Comparison of ENCODE assay signal across 9 cellular contexts in the genomic region with DNA sequence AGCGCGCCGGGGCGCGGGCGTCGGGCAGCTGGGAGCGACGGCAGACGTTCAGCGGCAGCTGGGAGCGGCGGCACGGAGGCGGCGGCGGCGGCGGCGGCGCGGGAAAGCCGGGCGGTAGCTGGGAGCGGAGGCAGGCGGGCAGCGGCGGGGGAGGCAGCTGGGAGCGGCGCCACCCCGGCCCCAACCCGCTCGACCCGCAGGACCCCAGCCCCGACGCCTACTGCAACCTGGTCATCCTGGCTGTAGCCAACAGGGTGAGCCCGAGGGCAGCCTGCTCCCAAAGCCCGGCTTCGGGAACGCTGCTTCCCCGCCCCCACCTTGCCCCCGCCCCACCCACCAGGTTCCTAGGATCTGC. TPM values are rescaled to one million over a fixed set of nuclear protein-coding genes. Genes with fewer than 3 reads are reported as not detected.
DNase-seq lines count a peak whose midpoint lies in the region; ATAC-seq, FAIRE-seq and TF ChIP-seq lines count a peak whose summit lies in the region.
"Had no signal": no experiment of that assay in that cellular context is flagged by ENCODE, and none has a peak within 500 bp of the region (broad histone marks: within the 10 kb centered on the region; RNA-seq: fewer than 3 reads in every experiment).

No MANE protein-coding gene starts in this region.

- H3K4me3 Mint-ChIP-seq in activated T-helper 1 cell treated with anti-CD3 and anti-CD28 coated beads, Interleukin-12 subunit alpha, Interleukin-12 subunit beta, Interleukin-2, Interleukin-4 antibody, amounts not matched to agents 30 ng/mL and 10 ng/mL and 1 ng/mL, durations not matched to agents 14 hours and 24 hours and 36 hours = peak overlapping the region; percentile 82

- no peak overlapping the region for H3K27ac Mint-ChIP-seq in activated T-helper 1 cell treated with anti-CD3 and anti-CD28 coated beads, Interleukin-12 subunit alpha, Interleukin-12 subunit beta, Interleukin-2, Interleukin-4 antibody, amounts not matched to agents 30 ng/mL and 10 ng/mL and 1 ng/mL, durations not matched to agents 14 hours and 24 hours and 36 hours

- no peaks in the 10 kb centered on the region for H3K9me3 ChIP-seq in lower lobe of right lung

- H3K36me3 Mint-ChIP-seq in activated T-helper 1 cell treated with anti-CD3 and anti-CD28 coated beads, Interleukin-12 subunit alpha, Interleukin-12 subunit beta, Interleukin-2, Interleukin-4 antibody, amounts not matched to agents 30 ng/mL and 10 ng/mL and 1 ng/mL, durations not matched to agents 14 hours and 24 hours and 36 hours (ENCODE audit: low read depth) = peaks cover 2% of the 10 kb centered on the region

- FAIRE-seq in D721Med (lab: Jason Lieb, UNC) = no peak

- DNase-seq in D341Med (ENCODE audit: low spot score) = peak; percentile 89
- DNase-seq in HuH-7.5 (ENCODE audit: low spot score) = peak; percentile 76
- no peak for DNase-seq in activated T-helper 1 cell treated with anti-CD3 and anti-CD28 coated beads, Interleukin-12 subunit alpha, Interleukin-12 subunit beta, Interleukin-2, Interleukin-4 antibody, amounts not matched to agents 30 ng/mL and 10 ng/mL and 1 ng/mL, durations not matched to agents 14 hours and 24 hours and 36 hours (ENCODE audit: low spot score)
- peak; percentile 43 for DNase-seq in lower lobe of right lung
- DNase-seq in stimulated activated CD8-positive, alpha-beta memory T cell treated with anti-CD3 and anti-CD28 coated beads, Interleukin-4, amount 100 ng/mL, for 48 hours = no peak
- no peak for DNase-seq in D721Med (ENCODE audit: insufficient read length, low spot score)
- no peak for DNase-seq in NOMO-1 (lab: John Stamatoyannopoulos, UW; ENCODE audit: unreplicated experiment in 2 of 2)

- ATAC-seq in lower lobe of right lung = no peak
- ATAC-seq in HG03439 (IDR thresholded peaks at IDR 0.05; ENCODE audit: unreplicated experiment) = no peak

- no peaks in the 10 kb centered on the region for H3K9me3 Mint-ChIP-seq in activated T-helper 1 cell treated with anti-CD3 and anti-CD28 coated beads, Interleukin-12 subunit alpha, Interleukin-12 subunit beta, Interleukin-2, Interleukin-4 antibody, amounts not matched to agents 30 ng/mL and 10 ng/mL and 1 ng/mL, durations not matched to agents 14 hours and 24 hours and 36 hours

- H3K4me3 ChIP-seq in lower lobe of right lung = peak overlapping the region; percentile 58

- H3K27me3 ChIP-seq in lower lobe of right lung (ENCODE audit: low read depth) = peaks cover 34% of the 10 kb centered on the region

- peaks cover 5% of the 10 kb centered on the region for H3K36me3 ChIP-seq in lower lobe of right lung

- peaks cover 13% of the 10 kb centered on the region for H3K4me1 ChIP-seq in lower lobe of right lung

- H3K4me1 Mint-ChIP-seq in activated T-helper 1 cell treated with anti-CD3 and anti-CD28 coated beads, Interleukin-12 subunit alpha, Interleukin-12 subunit beta, Interleukin-2, Interleukin-4 antibody, amounts not matched to agents 30 ng/mL and 10 ng/mL and 1 ng/mL, durations not matched to agents 14 hours and 24 hours and 36 hours (ENCODE audit: low read depth) = peaks cover 20% of the 10 kb centered on the region

- no peak overlapping the region for H3K27ac ChIP-seq in lower lobe of right lung
- H3K27ac ChIP-seq: epithelial cell of prostate had no signal

- peaks cover 69% of the 10 kb centered on the region for H3K27me3 Mint-ChIP-seq in activated T-helper 1 cell treated with anti-CD3 and anti-CD28 coated beads, Interleukin-12 subunit alpha, Interleukin-12 subunit beta, Interleukin-2, Interleukin-4 antibody, amounts not matched to agents 30 ng/mL and 10 ng/mL and 1 ng/mL, durations not matched to agents 14 hours and 24 hours and 36 hours (ENCODE audit: insufficient read depth)

- TF ChIP-seq CTCF in lower lobe of right lung (IDR thresholded peaks at IDR 0.05) (no peak), D721Med (IDR thresholded peaks at IDR 0.05; ENCODE audit: insufficient read depth, missing control alignments) (no peak)

- intact Hi-C loops in activated T-helper 1 cell treated with anti-CD3 and anti-CD28 coated beads, Interleukin-12 subunit alpha, Interleukin-12 subunit beta, Interleukin-2, Interleukin-4 antibody, amounts not matched to agents 30 ng/mL and 10 ng/mL and 1 ng/mL, durations not matched to agents 14 hours and 24 hours and 36 hours (cut with micrococcal nuclease) = no loop called here
- intact Hi-C loops in lower lobe of right lung (cut with DNase I) = no loop called here

RNA-seq across cellular contexts. Expression of a gene that starts 8.9 kb away (rescaled TPM):
- not detected in 2 replicates for total RNA-seq in activated T-helper 1 cell treated with anti-CD3 and anti-CD28 coated beads, Interleukin-12 subunit alpha, Interleukin-12 subunit beta, Interleukin-2, Interleukin-4 antibody, amounts not matched to agents 30 ng/mL and 10 ng/mL and 1 ng/mL, durations not matched to agents 14 hours and 24 hours and 36 hours
- 18.8 TPM for total RNA-seq in lower lobe of right lung

RNA-seq across cellular contexts. Expression of a gene that starts 32.9 kb away (rescaled TPM):
- total RNA-seq in activated T-helper 1 cell treated with anti-CD3 and anti-CD28 coated beads, Interleukin-12 subunit alpha, Interleukin-12 subunit beta, Interleukin-2, Interleukin-4 antibody, amounts not matched to agents 30 ng/mL and 10 ng/mL and 1 ng/mL, durations not matched to agents 14 hours and 24 hours and 36 hours = 0.22 and 0.23 TPM in 2 replicates
- 99.9 TPM for total RNA-seq in lower lobe of right lung

RNA-seq across cellular contexts. Expression of a gene that starts 51.2 kb away (rescaled TPM):
- total RNA-seq in activated T-helper 1 cell treated with anti-CD3 and anti-CD28 coated beads, Interleukin-12 subunit alpha, Interleukin-12 subunit beta, Interleukin-2, Interleukin-4 antibody, amounts not matched to agents 30 ng/mL and 10 ng/mL and 1 ng/mL, durations not matched to agents 14 hours and 24 hours and 36 hours = not detected in 2 replicates
- 0.06 TPM for total RNA-seq in lower lobe of right lung

Comparison
In these comparisons a context has a peak if more than half of its experiments do, and no peak if none do; other contexts are left out.
1. DNase-seq: peak in D341Med (single experiment), HuH-7.5 (single experiment) and lower lobe of right lung (single experiment); none in activated T-helper 1 cell treated with anti-CD3 and anti-CD28 coated beads, Interleukin-12 subunit alpha, Interleukin-12 subunit beta, Interleukin-2, Interleukin-4 antibody, amounts not matched to agents 30 ng/mL and 10 ng/mL and 1 ng/mL, durations not matched to agents 14 hours and 24 hours and 36 hours (single experiment), stimulated activated CD8-positive, alpha-beta memory T cell treated with anti-CD3 and anti-CD28 coated beads, Interleukin-4, amount 100 ng/mL, for 48 hours (single experiment), D721Med (single experiment) and NOMO-1 (0 of 2).
2. RNA of a gene that starts 8.9 kb away (total RNA-seq): 18.8 TPM in lower lobe of right lung (single experiment); not detected in activated T-helper 1 cell treated with anti-CD3 and anti-CD28 coated beads, Interleukin-12 subunit alpha, Interleukin-12 subunit beta, Interleukin-2, Interleukin-4 antibody, amounts not matched to agents 30 ng/mL and 10 ng/mL and 1 ng/mL, durations not matched to agents 14 hours and 24 hours and 36 hours; every median in the first group is over 10 times any median in the second.
3. RNA of a gene that starts 32.9 kb away (total RNA-seq): 99.9 TPM in lower lobe of right lung (single experiment); 0.22 to 0.23 TPM in activated T-helper 1 cell treated with anti-CD3 and anti-CD28 coated beads, Interleukin-12 subunit alpha, Interleukin-12 subunit beta, Interleukin-2, Interleukin-4 antibody, amounts not matched to agents 30 ng/mL and 10 ng/mL and 1 ng/mL, durations not matched to agents 14 hours and 24 hours and 36 hours; every median in the first group is over 10 times any median in the second.